1 cellular context compared by ENCODE assay signal in the genomic region with DNA sequence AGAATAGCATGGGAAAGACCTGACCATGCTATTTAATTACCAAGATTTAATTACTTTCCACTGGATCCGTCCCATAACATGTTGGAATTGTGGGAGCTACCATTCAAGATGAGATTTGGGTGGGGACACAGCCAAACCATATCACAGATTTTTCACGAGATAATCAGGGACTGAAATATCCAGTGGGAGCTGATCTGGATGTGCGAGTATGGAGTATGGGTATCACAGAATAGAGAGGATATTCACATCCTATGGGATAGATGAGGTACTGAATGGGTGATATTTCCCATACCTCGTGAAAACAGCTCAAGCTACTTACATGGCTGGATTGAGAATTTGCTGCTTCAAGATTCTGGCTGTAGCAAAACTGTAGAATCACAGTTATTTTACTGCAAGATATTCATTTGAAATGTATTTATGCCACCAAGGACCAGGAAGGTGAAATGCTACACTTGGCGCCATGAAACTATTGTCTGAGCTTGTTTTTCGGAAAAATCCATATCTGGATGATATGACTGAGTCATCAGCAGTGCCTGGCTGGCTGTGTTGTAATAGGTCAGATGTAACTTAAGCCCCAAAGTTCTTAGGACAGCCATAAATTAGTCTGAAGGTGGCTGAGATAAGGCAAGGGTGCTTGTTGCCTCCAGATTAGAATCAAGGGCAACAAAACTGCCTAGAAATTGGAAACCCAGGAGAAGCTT.
TF ChIP-seq lines count a peak whose summit lies in the region.

No MANE protein-coding gene starts in this region.

TF ChIP-seq in HepG2, 621 proteins besides CTCF, POLR2A, EP300 and RAD21:
- TF ChIP-seq FOSL2 (CRISPR knock-in tag; IDR thresholded peaks at IDR 0.05) (peak; percentile 51; the same call in 1 of the 2 replicates), ZNF12 (CRISPR knock-in tag; IDR thresholded peaks at IDR 0.05) (no peak), MEIS1 (CRISPR knock-in tag; IDR thresholded peaks at IDR 0.05; ENCODE audit: borderline replicate concordance) (no peak), MAFK (conservative IDR thresholded peaks at IDR 0.05 in 1 of 2, IDR thresholded peaks at IDR 0.05 in 1 of 2; ENCODE audit: low read length in 2 of 2) (0 out of 4 replicates have a peak, but pooled peaks of 1 of the 2 experiments have one; percentile 3), ZSCAN5A (CRISPR knock-in tag; IDR thresholded peaks at IDR 0.05; ENCODE audit: borderline replicate concordance) (0 out of 2 replicates have a peak, but pooled peaks have one; percentile 40)
